8 cellular contexts compared by ENCODE assay signal in genomic region chr19:36378625-36379509, GRCh38. TPM values are rescaled to one million over a fixed set of nuclear protein-coding genes. Genes with fewer than 3 reads are reported as not detected.
A peak's percentile ranks its signal among the peaks of the same experiment; 100 is the strongest.
DNase-seq lines count a peak whose midpoint lies in the region; ATAC-seq and TF ChIP-seq lines count a peak whose summit lies in the region.

Gene ZFP14, minus strand, starts transcription at chr19:36379201. Its CDS starts 11,309 bp downstream, at chr19:36367892.

- no peaks in the 10 kb centered on the region for H3K79me2 ChIP-seq in DOHH2 (ENCODE audit: control insufficient read depth, low read length)

- TF ChIP-seq CTCF in DOHH2 (IDR thresholded peaks at IDR 0.05; ENCODE audit: low read depth, low read length, poor library complexity, severe bottlenecking) = peak; percentile 51
- TF ChIP-seq CTCF in fibroblast of pulmonary artery (IDR thresholded peaks at IDR 0.05; ENCODE audit: low read length, missing control alignments) = peak; percentile 23
- TF ChIP-seq CTCF in natural killer cell (IDR thresholded peaks at IDR 0.05) = no peak

- H3F3A ChIP-seq in DOHH2 (ENCODE audit: control insufficient read depth, insufficient read depth) = no peaks in the 10 kb centered on the region

- peak within 1 kb of the TSS; percentile 96 for H3K4me3 ChIP-seq in DOHH2 (ENCODE audit: low read length)
- H3K4me3 ChIP-seq in fibroblast of pulmonary artery (replicated peaks; ENCODE audit: low read depth, low read length) = peak within 1 kb of the TSS; percentile 84

- H3K36me3 ChIP-seq in DOHH2 (ENCODE audit: control insufficient read depth, low read length) (no peaks in the 10 kb centered on the region), KOPT-K1 (ENCODE audit: insufficient read depth, low read length) (no peaks in the 10 kb centered on the region)

- H3K9me3 Mint-ChIP-seq in activated T-helper 2 cell treated with anti-CD3 and anti-CD28 coated beads, Interferon-gamma antibody, Interleukin-2, Interleukin-4, amounts not matched to agents 10 μg/mL and 5 μg/mL and 100 μg/mL, durations not matched to agents 14 hours and 24 hours and 36 hours = peaks cover 28% of the 10 kb centered on the region
- peaks cover 0 to 2% of the 10 kb centered on the region in 2 donors for H3K9me3 Mint-ChIP-seq in natural killer cell

- H3K9me3 ChIP-seq in DOHH2 (ENCODE audit: control insufficient read depth, insufficient read depth, low read length) (peaks cover 5% of the 10 kb centered on the region), KOPT-K1 (ENCODE audit: insufficient read depth, low read length, poor library complexity, severe bottlenecking) (peaks cover 10% of the 10 kb centered on the region)

- H3K27me3 Mint-ChIP-seq in activated T-helper 2 cell treated with anti-CD3 and anti-CD28 coated beads, Interferon-gamma antibody, Interleukin-2, Interleukin-4, amounts not matched to agents 10 μg/mL and 5 μg/mL and 100 μg/mL, durations not matched to agents 14 hours and 24 hours and 36 hours (ENCODE audit: low read depth) = no peaks in the 10 kb centered on the region
- no peaks in the 10 kb centered on the region for H3K27me3 Mint-ChIP-seq in natural killer cell (ENCODE audit: low read depth in 2 of 2)

- H3K4me2 ChIP-seq in DOHH2 (ENCODE audit: low read length) = peak within 1 kb of the TSS; percentile 74

- H3K9me2 ChIP-seq in DOHH2 (replicated peaks; ENCODE audit: control insufficient read depth, low read length) = no peaks in the 10 kb centered on the region

- peak; percentile 95 for DNase-seq in RPMI7951 (ENCODE audit: low read depth)
- DNase-seq in activated T-helper 2 cell treated with anti-CD3 and anti-CD28 coated beads, Interferon-gamma antibody, Interleukin-2, Interleukin-4, amounts not matched to agents 10 μg/mL and 5 μg/mL and 100 μg/mL, durations not matched to agents 14 hours and 24 hours and 36 hours (ENCODE audit: low spot score) = peak; percentile 91
- DNase-seq in fibroblast of pulmonary artery (ENCODE audit: low read depth) = peak; percentile 94
- peak; percentile 91 for DNase-seq in natural killer cell
- DNase-seq in stimulated activated naive CD4-positive, alpha-beta T cell (lab: John Stamatoyannopoulos, UW) = peak; percentile 85 to 94 (median 92)

- H3K36me3 Mint-ChIP-seq in activated T-helper 2 cell treated with anti-CD3 and anti-CD28 coated beads, Interferon-gamma antibody, Interleukin-2, Interleukin-4, amounts not matched to agents 10 μg/mL and 5 μg/mL and 100 μg/mL, durations not matched to agents 14 hours and 24 hours and 36 hours (ENCODE audit: low read depth) = peaks cover 8% of the 10 kb centered on the region
- no peaks in the 10 kb centered on the region for H3K36me3 Mint-ChIP-seq in natural killer cell

- H3K27ac Mint-ChIP-seq in activated T-helper 2 cell treated with anti-CD3 and anti-CD28 coated beads, Interferon-gamma antibody, Interleukin-2, Interleukin-4, amounts not matched to agents 10 μg/mL and 5 μg/mL and 100 μg/mL, durations not matched to agents 14 hours and 24 hours and 36 hours = peak within 1 kb of the TSS; percentile 86
- peak within 1 kb of the TSS; percentile 89 to 98 for H3K27ac Mint-ChIP-seq in natural killer cell

- no peaks in the 10 kb centered on the region for H3K27me3 ChIP-seq in DOHH2 (ENCODE audit: control insufficient read depth, low read length)

- H3K27ac ChIP-seq in DOHH2 (ENCODE audit: low read depth, low read length) (peak within 1 kb of the TSS; percentile 29; the same call in 1 of the 2 replicates), KOPT-K1 (ENCODE audit: low read depth, low read length, poor library complexity, severe bottlenecking) (peak within 1 kb of the TSS; percentile 67)

- intact Hi-C loops in activated T-helper 2 cell treated with anti-CD3 and anti-CD28 coated beads, Interferon-gamma antibody, Interleukin-2, Interleukin-4, amounts not matched to agents 10 μg/mL and 5 μg/mL and 100 μg/mL, durations not matched to agents 14 hours and 24 hours and 36 hours (cut with micrococcal nuclease) = loop anchor here (1.0 to 5.0 kb wide), 4 partner anchors 110 to 838 kb away; partner anchors contain the start of genes ZNF345, ZNF383, ZNF566 and ZNF850
- intact Hi-C loops in natural killer cell (cut with micrococcal nuclease) = loop anchor here (1.0 to 10.0 kb wide), 6 partner anchors 109 to 833 kb away; partner anchors contain the start of genes ZNF345, ZNF567, ZNF585B and ZNF850

- H3K4me3 Mint-ChIP-seq in activated T-helper 2 cell treated with anti-CD3 and anti-CD28 coated beads, Interferon-gamma antibody, Interleukin-2, Interleukin-4, amounts not matched to agents 10 μg/mL and 5 μg/mL and 100 μg/mL, durations not matched to agents 14 hours and 24 hours and 36 hours (ENCODE audit: low read depth) = peak within 1 kb of the TSS; percentile 85
- H3K4me3 Mint-ChIP-seq in natural killer cell = peak within 1 kb of the TSS; percentile 88

- peaks cover 12% of the 10 kb centered on the region for H3K4me1 Mint-ChIP-seq in activated T-helper 2 cell treated with anti-CD3 and anti-CD28 coated beads, Interferon-gamma antibody, Interleukin-2, Interleukin-4, amounts not matched to agents 10 μg/mL and 5 μg/mL and 100 μg/mL, durations not matched to agents 14 hours and 24 hours and 36 hours (ENCODE audit: low read depth)
- H3K4me1 Mint-ChIP-seq in natural killer cell = peaks cover 18 to 23% of the 10 kb centered on the region in 2 donors

- peaks cover 12% of the 10 kb centered on the region for H3K4me1 ChIP-seq in DOHH2 (ENCODE audit: control insufficient read depth, low read length)

- H4K20me1 ChIP-seq in DOHH2 (ENCODE audit: control insufficient read depth, insufficient read depth, low read depth, low read length) = no peaks in the 10 kb centered on the region

- ATAC-seq in GM21786 (IDR thresholded peaks at IDR 0.05; ENCODE audit: unreplicated experiment) (peak; percentile 97), natural killer cell (peak; percentile 98)

RNA-seq across cellular contexts. Expression of gene ZFP14, which starts in this region (rescaled TPM):
- 1.7 and 1.8 TPM in 2 replicates for total RNA-seq in RPMI7951 (2014; rRNA removed; shearing (Covaris generic))
- total RNA-seq in activated T-helper 2 cell treated with anti-CD3 and anti-CD28 coated beads, Interferon-gamma antibody, Interleukin-2, Interleukin-4, amounts not matched to agents 10 μg/mL and 5 μg/mL and 100 μg/mL, durations not matched to agents 14 hours and 24 hours and 36 hours = 2.0 and 2.4 TPM in 2 replicates
- 1 to 10 TPM; 7.4 to 8.2 (median 7.8) TPM for total RNA-seq in natural killer cell

Comparison
In these comparisons a context has a peak if more than half of its experiments do, and no peak if none do; other contexts are left out.
1. Peak in every context shown above with its lines: DNase-seq, ATAC-seq, H3K4me3 ChIP-seq and H3K27ac ChIP-seq.